In genomic region chr9:3571500-3571899, GRCh38 we compare ENCODE assay signal across 34 cellular contexts. TPM values are rescaled to one million over a fixed set of nuclear protein-coding genes. Genes with fewer than 3 reads are reported as not detected.
DNase-seq lines count a peak whose midpoint lies in the region; ATAC-seq, FAIRE-seq and TF ChIP-seq lines count a peak whose summit lies in the region.
"Had no signal": no experiment of that assay in that cellular context is flagged by ENCODE, and none has a peak within 500 bp of the region (broad histone marks: within the 10 kb centered on the region; RNA-seq: fewer than 3 reads in every experiment).

No MANE protein-coding gene starts in this region.

- H3K4me1 Mint-ChIP-seq in WTC11, result no peaks in the 10 kb centered on the region
- H3K4me1 Mint-ChIP-seq: CD8-positive, alpha-beta memory T cell had no signal

- BruUV-seq in endothelial cell of umbilical vein (replicated peaks; lab: Mats Ljungman, UMichigan), result no TSS peak

- no peak for ATAC-seq in WTC11
- ATAC-seq: A549; CD8-positive, alpha-beta T cell had no signal

- dilution Hi-C loops in endothelial cell of umbilical vein (cut with MboI; ENCODE audit: extremely low pct_ligation_motif_present, low sequenced_read_pairs), result no loop called here

- H3K9me3 ChIP-seq in Loucy (ENCODE audit: insufficient read depth, low read depth, low read length) (no peaks in the 10 kb centered on the region), endothelial cell of umbilical vein (replicated peaks; ENCODE audit: control insufficient read depth, insufficient read depth, low read length) (no peaks in the 10 kb centered on the region)
- H3K9me3 ChIP-seq: A549; BE2C; BLaER1; BLaER1 treated with 17β-estradiol and CSF1 and Interleukin-3, amounts not matched to agents 10 nM and 100 nM; Caco-2 had no signal

- DNase-seq in dermis blood vessel endothelial cell (peak; percentile 36), endothelial cell of umbilical vein (ENCODE audit: low read depth, low spot score) (peak; percentile 43), WTC11 (ENCODE audit: low spot score) (no peak), DMS 273 treated with DMSO at 0.1 percent for 48 hours (lab: John Stamatoyannopoulos, UW) (no peak), C1 segment of cervical spinal cord (lab: John Stamatoyannopoulos, UW) (no peak)
- no peak for DNase-seq in activated CD8-positive, alpha-beta memory T cell treated with anti-CD3 and anti-CD28 coated beads, Interleukin-2, amount 50 U/mL, for 4 hours
- DNase-seq: 8988T; ACHN; AML-193; BE2C; Caco-2; Calu3; CD4-positive, alpha-beta memory T cell; CD4-positive, alpha-beta T cell; CD4-positive, CD25-positive, alpha-beta regulatory T cell; CD8-positive, alpha-beta memory T cell; CD8-positive, alpha-beta T cell; COR-L47; DMS153; DMS53; DMS79; DMS79 treated with DMSO at 0.1 percent for 48 hours; DND-41; EL had no signal

- H4K20me1 ChIP-seq in Loucy (ENCODE audit: insufficient read depth, low read length, poor library complexity, severe bottlenecking) (no peaks in the 10 kb centered on the region), endothelial cell of umbilical vein (replicated peaks; ENCODE audit: control insufficient read depth, extremely low read depth, insufficient read depth, low read length) (no peaks in the 10 kb centered on the region)
- H4K20me1 ChIP-seq: BLaER1; BLaER1 treated with 17β-estradiol and CSF1 and Interleukin-3, amounts not matched to agents 10 nM and 100 nM had no signal

- no peak for FAIRE-seq in endothelial cell of umbilical vein (lab: Jason Lieb, UNC)
- FAIRE-seq: A549, D721Med had no signal

- no peaks in the 10 kb centered on the region for H3K9me1 ChIP-seq in endothelial cell of umbilical vein (replicated peaks; ENCODE audit: control insufficient read depth, extremely low read depth, insufficient read depth, low read length)

- no peak overlapping the region for H3K4me3 ChIP-seq in Loucy (ENCODE audit: low read length, poor library complexity, severe bottlenecking)
- no peak overlapping the region for H3K4me3 ChIP-seq in endothelial cell of umbilical vein (replicated peaks in 1 of 3; ENCODE audit: insufficient read depth in 1 of 3, low read depth in 1 of 3, low read length in 3 of 3)
- H3K4me3 ChIP-seq: A549; BLaER1; BLaER1 treated with 17β-estradiol and CSF1 and Interleukin-3, amounts not matched to agents 10 nM and 100 nM had no signal

- TF ChIP-seq CTCF in Loucy (conservative IDR thresholded peaks at IDR 0.05; ENCODE audit: low read length) (no peak), VCaP (conservative IDR thresholded peaks at IDR 0.05) (no peak), endothelial cell of umbilical vein (IDR thresholded peaks at IDR 0.05; ENCODE audit: extremely low read depth in 1 of 2, insufficient read depth in 1 of 2, low read depth in 1 of 2, low read length in 2 of 2) (no peak), WTC11 (IDR thresholded peaks at IDR 0.05) (no peak)

- H3K79me2 ChIP-seq in Loucy (ENCODE audit: insufficient read depth, low read length) (no peaks in the 10 kb centered on the region), endothelial cell of umbilical vein (ENCODE audit: control insufficient read depth, insufficient read depth, low read length) (no peaks in the 10 kb centered on the region)

- peak overlapping the region; percentile 22 for H3K4me2 ChIP-seq in Loucy (ENCODE audit: low read depth, low read length, poor library complexity, severe bottlenecking)
- peak overlapping the region; percentile 24 for H3K4me2 ChIP-seq in endothelial cell of umbilical vein (ENCODE audit: insufficient read depth, low read length)
- H3K4me2 ChIP-seq: A549; BLaER1; BLaER1 treated with 17β-estradiol and CSF1 and Interleukin-3, amounts not matched to agents 10 nM and 100 nM had no signal

- H3K27ac ChIP-seq in VCaP (peak overlapping the region; percentile 27; the same call in 1 of the 2 replicates), endothelial cell of umbilical vein (ENCODE audit: insufficient read depth, low read depth, low read length) (no peak overlapping the region)
- H3K27ac ChIP-seq: 22Rv1; A549; BLaER1; BLaER1 treated with 17β-estradiol and CSF1 and Interleukin-3, amounts not matched to agents 10 nM and 100 nM; C4-2B had no signal

- CTCF ChIA-PET in endothelial cell of umbilical vein (lab: Charles Lee), result interaction anchor here (1.2 to 1.3 kb wide), 3 partner anchors 17 to 130 kb away, joined by 3 to 5 read pairs (median 4); no protein-coding TSS in a partner anchor
- CTCF ChIA-PET in WTC11 (lab: Charles Lee), result no interaction called here

- POLR2A ChIA-PET in endothelial cell of umbilical vein (lab: Charles Lee) (no interaction called here), WTC11 (lab: Charles Lee) (no interaction called here)

- no peak overlapping the region for H3K9ac ChIP-seq in Loucy (ENCODE audit: low read depth, low read length, poor library complexity, severe bottlenecking)
- no peak overlapping the region for H3K9ac ChIP-seq in endothelial cell of umbilical vein (replicated peaks; ENCODE audit: extremely low read depth, insufficient read depth, low read length)
- H3K9ac ChIP-seq: BLaER1; BLaER1 treated with 17β-estradiol and CSF1 and Interleukin-3, amounts not matched to agents 10 nM and 100 nM had no signal

- H3F3A ChIP-seq in Loucy (ENCODE audit: low read depth), result peaks cover 4% of the 10 kb centered on the region; the same call in 1 of the 2 replicates

- no peaks in the 10 kb centered on the region for H3K36me3 Mint-ChIP-seq in WTC11

- no peaks in the 10 kb centered on the region for H3K27me3 Mint-ChIP-seq in WTC11 (ENCODE audit: low read depth)
- H3K27me3 Mint-ChIP-seq: B cell; CD4-positive, alpha-beta memory T cell; CD4-positive, alpha-beta T cell; CD4-positive, CD25-positive, alpha-beta regulatory T cell had no signal

- no peak overlapping the region for H3K27ac Mint-ChIP-seq in WTC11
- H3K27ac Mint-ChIP-seq: B cell; CD14-positive monocyte; CD4-positive, alpha-beta memory T cell; CD4-positive, alpha-beta T cell; CD4-positive, CD25-positive, alpha-beta regulatory T cell; CD8-positive, alpha-beta T cell had no signal

- no peak for TF ChIP-seq POLR2A in endothelial cell of umbilical vein (IDR thresholded peaks at IDR 0.05; ENCODE audit: low read depth, low read length)

- intact Hi-C loops in endothelial cell of umbilical vein (cut with micrococcal nuclease), result loop anchor here (5.0 kb wide), 1 partner anchor 104 kb away; no protein-coding TSS in a partner anchor

- H2AFZ ChIP-seq in Loucy (ENCODE audit: low read length), result no peak overlapping the region
- no peak overlapping the region for H2AFZ ChIP-seq in endothelial cell of umbilical vein (ENCODE audit: low read depth, low read length)

- no peaks in the 10 kb centered on the region for H3K9me3 Mint-ChIP-seq in WTC11
- H3K9me3 Mint-ChIP-seq: CD14-positive monocyte; CD4-positive, alpha-beta memory T cell; CD4-positive, CD25-positive, alpha-beta regulatory T cell; CD8-positive, alpha-beta T cell had no signal

- H3K27me3 ChIP-seq in Loucy (ENCODE audit: insufficient read depth, low read length, poor library complexity, severe bottlenecking), result no peaks in the 10 kb centered on the region
- H3K27me3 ChIP-seq in endothelial cell of umbilical vein (ENCODE audit: control insufficient read depth in 2 of 2, insufficient read depth in 2 of 2, low read length in 2 of 2), result no peaks in the 10 kb centered on the region
- H3K27me3 ChIP-seq: BE2C; BLaER1; BLaER1 treated with 17β-estradiol and CSF1 and Interleukin-3, amounts not matched to agents 10 nM and 100 nM had no signal

- H3K4me1 ChIP-seq in Loucy (ENCODE audit: insufficient read depth, low read length, poor library complexity, severe bottlenecking) (peaks cover 29% of the 10 kb centered on the region), endothelial cell of umbilical vein (ENCODE audit: control insufficient read depth, extremely low read depth, insufficient read depth, low read length) (peaks cover 16% of the 10 kb centered on the region)
- H3K4me1 ChIP-seq: A549, BE2C, BLaER1, Caco-2 had no signal

- H3K36me3 ChIP-seq in Loucy (ENCODE audit: insufficient read depth, low read length) (no peaks in the 10 kb centered on the region), endothelial cell of umbilical vein (ENCODE audit: control insufficient read depth in 2 of 2, extremely low read depth in 1 of 2, insufficient read depth in 2 of 2, low read length in 2 of 2) (no peaks in the 10 kb centered on the region)
- H3K36me3 ChIP-seq: BE2C; BLaER1; BLaER1 treated with 17β-estradiol and CSF1 and Interleukin-3, amounts not matched to agents 10 nM and 100 nM had no signal

- no peaks in the 10 kb centered on the region for H3K9me2 ChIP-seq in Loucy (replicated peaks; ENCODE audit: low read depth, low read length)

- no peak overlapping the region for H3K4me3 Mint-ChIP-seq in WTC11
- H3K4me3 Mint-ChIP-seq: B cell; CD14-positive monocyte; CD4-positive, alpha-beta memory T cell; CD4-positive, alpha-beta T cell; CD4-positive, CD25-positive, alpha-beta regulatory T cell; CD8-positive, alpha-beta memory T cell; CD8-positive, alpha-beta T cell had no signal

TF ChIP-seq in endothelial cell of umbilical vein, 7 proteins besides CTCF, POLR2A, EP300 and RAD21 (continues in another document):
- TF ChIP-seq JUN (IDR thresholded peaks at IDR 0.05; ENCODE audit: borderline replicate concordance, insufficient read depth, insufficient read length, low read depth) (peak; percentile 56), GATA2 (IDR thresholded peaks at IDR 0.05; ENCODE audit: insufficient read depth, insufficient read length, low read depth, low read length) (peak; percentile 70)

TF ChIP-seq in WTC11, 78 proteins besides CTCF, POLR2A, EP300 and RAD21 (continues in another document):
- no peak for TF ChIP-seq ZNF416 (CRISPR knock-in tag; IDR thresholded peaks at IDR 0.05)
- no peak for TF ChIP-seq ZNF121 (CRISPR knock-in tag; IDR thresholded peaks at IDR 0.05)
- TF ChIP-seq CBFB (CRISPR knock-in tag; IDR thresholded peaks at IDR 0.05; ENCODE audit: low read depth), result no peak
- TF ChIP-seq IRF1 (CRISPR knock-in tag; IDR thresholded peaks at IDR 0.05), result no peak
- TF ChIP-seq SOX15 (CRISPR knock-in tag; IDR thresholded peaks at IDR 0.05), result no peak

RNA-seq across cellular contexts. Expression of gene RFX3, which starts 45.7 kb away (rescaled TPM):
- total RNA-seq in dermis blood vessel endothelial cell (11.4 and 12.8 TPM in 2 replicates), endothelial cell of umbilical vein (10.5 and 13.7 TPM in 2 replicates), WTC11 (2021) (13.3 to 17.5 TPM (median 13.7 TPM) in 3 replicates)
- polyA plus RNA-seq in endothelial cell of umbilical vein, result 3.8 and 4.8 TPM in 2 replicates
- polyA plus RNA-seq in endothelial cell of umbilical vein (2011; cell fraction: cytosol; rRNA removed), result 2.7 and 2.9 TPM in 2 replicates
- 13.9 and 16.4 TPM in 2 replicates for polyA plus RNA-seq in endothelial cell of umbilical vein (2011; cell fraction: nucleus; rRNA removed)
- polyA plus RNA-seq in endothelial cell of umbilical vein (2012), result 1.7 and 3.1 TPM in 2 replicates
- polyA minus RNA-seq in endothelial cell of umbilical vein, result 104 and 125 TPM in 2 replicates
- 5.8 TPM for polyA minus RNA-seq in endothelial cell of umbilical vein (2011; cell fraction: cytosol; rRNA and poly(A)+ RNA removed)
- polyA minus RNA-seq in endothelial cell of umbilical vein (2011; cell fraction: nucleus; rRNA and poly(A)+ RNA removed), result 111 and 120 TPM in 2 replicates

Comparison
In these comparisons a context has a peak if more than half of its experiments do, and no peak if none do; other contexts are left out.
1. DNase-seq: peak in dermis blood vessel endothelial cell (single experiment) and endothelial cell of umbilical vein (single experiment); none in activated CD8-positive, alpha-beta memory T cell treated with anti-CD3 and anti-CD28 coated beads, Interleukin-2, amount 50 U/mL, for 4 hours (single experiment), WTC11 (single experiment), DMS 273 treated with DMSO at 0.1 percent for 48 hours (single experiment) and C1 segment of cervical spinal cord (0 of 14).